In genomic region chr2:241803387-241804325, GRCh38 we compare ENCODE assay signal across 7 cellular contexts. TPM values are rescaled to one million over a fixed set of nuclear protein-coding genes. Genes with fewer than 3 reads are reported as not detected.
DNase-seq lines count a peak whose midpoint lies in the region; ATAC-seq and TF ChIP-seq lines count a peak whose summit lies in the region.

No MANE protein-coding gene starts in this region.

- H3K4me3 Mint-ChIP-seq in naive thymus-derived CD8-positive, alpha-beta T cell, result peak overlapping the region; percentile 50 to 75 (median 62)

- peak overlapping the region; percentile 88 for H3K4me2 ChIP-seq in Loucy (ENCODE audit: low read depth, low read length, poor library complexity, severe bottlenecking)

- peak; percentile 43 for TF ChIP-seq POLR2A in GM15510 (IDR thresholded peaks at IDR 0.05; ENCODE audit: borderline replicate concordance, extremely low read depth, insufficient read length)

- H3K27ac ChIP-seq in urinary bladder (ENCODE audit: low read depth), result no peak overlapping the region

- peaks cover 4 to 11% (median 8%) of the 10 kb centered on the region in 4 donors for H3K4me1 Mint-ChIP-seq in naive thymus-derived CD8-positive, alpha-beta T cell

- H3K9ac ChIP-seq in Loucy (ENCODE audit: low read depth, low read length, poor library complexity, severe bottlenecking), result peak overlapping the region; percentile 74

- no peaks in the 10 kb centered on the region for H3F3A ChIP-seq in Loucy (ENCODE audit: low read depth)

- no peaks in the 10 kb centered on the region for H3K79me2 ChIP-seq in Loucy (ENCODE audit: insufficient read depth, low read length)

- H3K9me3 Mint-ChIP-seq in naive thymus-derived CD8-positive, alpha-beta T cell, result no peaks in the 10 kb centered on the region

- POLR2A ChIA-PET in naive thymus-derived CD8-positive, alpha-beta T cell (lab: Charles Lee), result no interaction called here

- DNase-seq in activated CD8-positive, alpha-beta memory T cell treated with anti-CD3 and anti-CD28 coated beads, Interleukin-2, amount 50 U/mL, for 4 hours, result peak; percentile 48
- DNase-seq in fibroblast of gingiva (ENCODE audit: low read depth), result peak; percentile 27
- peak in 6 of 10 donors; percentile 14 to 62 (median 38) for DNase-seq in naive thymus-derived CD8-positive, alpha-beta T cell
- DNase-seq in H4 (ENCODE audit: low spot score), result no peak

- H3K36me3 Mint-ChIP-seq in naive thymus-derived CD8-positive, alpha-beta T cell, result no peaks in the 10 kb centered on the region

- no peak overlapping the region for H2AFZ ChIP-seq in Loucy (ENCODE audit: low read length)

- no peaks in the 10 kb centered on the region for H3K9me2 ChIP-seq in Loucy (replicated peaks; ENCODE audit: low read depth, low read length)

- no peak for TF ChIP-seq CTCF in Loucy (conservative IDR thresholded peaks at IDR 0.05; ENCODE audit: low read length)

- H3K4me3 ChIP-seq in Loucy (ENCODE audit: low read length, poor library complexity, severe bottlenecking), result no peak overlapping the region
- H3K4me3 ChIP-seq in urinary bladder (ENCODE audit: low read depth, low read length), result peak overlapping the region; percentile 45

- H3K27me3 ChIP-seq in Loucy (ENCODE audit: insufficient read depth, low read length, poor library complexity, severe bottlenecking), result no peaks in the 10 kb centered on the region

- H3K27ac Mint-ChIP-seq in naive thymus-derived CD8-positive, alpha-beta T cell, result peak overlapping the region in 3 of 10 donors; percentile 55 to 82 (median 70)

- peak; percentile 70 to 71 for ATAC-seq in naive thymus-derived CD8-positive, alpha-beta T cell

- WGBS in urinary bladder, result 2% methylated on average over 109 of the region's 109 CpGs

- H3K9me3 ChIP-seq in Loucy (ENCODE audit: insufficient read depth, low read depth, low read length), result no peaks in the 10 kb centered on the region

- H3K36me3 ChIP-seq in Loucy (ENCODE audit: insufficient read depth, low read length), result no peaks in the 10 kb centered on the region
- no peaks in the 10 kb centered on the region for H3K36me3 ChIP-seq in urinary bladder (ENCODE audit: insufficient read depth)

- H3K4me1 ChIP-seq in Loucy (ENCODE audit: insufficient read depth, low read length, poor library complexity, severe bottlenecking) (peaks cover 30% of the 10 kb centered on the region), urinary bladder (ENCODE audit: insufficient read depth) (peaks cover 3% of the 10 kb centered on the region)

- no peaks in the 10 kb centered on the region for H4K20me1 ChIP-seq in Loucy (ENCODE audit: insufficient read depth, low read length, poor library complexity, severe bottlenecking)

- peaks cover 3 to 13% (median 4%) of the 10 kb centered on the region in 5 donors for H3K27me3 Mint-ChIP-seq in naive thymus-derived CD8-positive, alpha-beta T cell

RNA-seq across cellular contexts. Expression of gene NEU4, which starts 5.3 kb away (rescaled TPM):
- total RNA-seq in naive thymus-derived CD8-positive, alpha-beta T cell, result not detected
- not detected for polyA plus RNA-seq in naive thymus-derived CD8-positive, alpha-beta T cell
- total RNA-seq in urinary bladder, result 0.21 TPM
- polyA plus RNA-seq in urinary bladder, result 0.29 TPM
- not detected in 2 replicates for total RNA-seq in H4 (2014; rRNA removed; shearing (Covaris generic))

RNA-seq across cellular contexts. Expression of gene GAL3ST2, which starts 27.0 kb away (rescaled TPM):
- not detected for total RNA-seq in naive thymus-derived CD8-positive, alpha-beta T cell
- not detected for polyA plus RNA-seq in naive thymus-derived CD8-positive, alpha-beta T cell
- total RNA-seq in urinary bladder, result not detected
- not detected for polyA plus RNA-seq in urinary bladder
- total RNA-seq in H4 (2014; rRNA removed; shearing (Covaris generic)), result not detected in 2 replicates

RNA-seq across cellular contexts. Expression of gene PDCD1, which starts 55.0 kb away (rescaled TPM):
- total RNA-seq in naive thymus-derived CD8-positive, alpha-beta T cell, result under 1 TPM; 0.23 to 0.47 TPM
- 1 to 10 TPM in 1 of 3 donors, under 1 TPM in 2; 0.15 to 6.0 (median 0.60) TPM for polyA plus RNA-seq in naive thymus-derived CD8-positive, alpha-beta T cell
- total RNA-seq in urinary bladder, result not detected
- polyA plus RNA-seq in urinary bladder, result 0.29 TPM
- not detected in 2 replicates for total RNA-seq in H4 (2014; rRNA removed; shearing (Covaris generic))
